In genomic region chr1:226662704-226663326, GRCh38 we compare ENCODE assay signal across 7 cellular contexts.
DNase-seq lines count a peak whose midpoint lies in the region; ATAC-seq and TF ChIP-seq lines count a peak whose summit lies in the region.

No MANE protein-coding gene starts in this region.

- H3K27me3 ChIP-seq in Peyer's patch: no peaks in the 10 kb centered on the region
- H3K27me3 ChIP-seq in prostate gland (replicated peaks; ENCODE audit: insufficient read depth): no peaks in the 10 kb centered on the region

- H3K4me1 ChIP-seq in Peyer's patch (peaks cover 0 to 83% (median 43%) of the 10 kb centered on the region in 4 donors), prostate gland (replicated peaks) (peaks cover 45% of the 10 kb centered on the region), urinary bladder (ENCODE audit: insufficient read depth) (no peaks in the 10 kb centered on the region)

- TF ChIP-seq CTCF in Peyer's patch (IDR thresholded peaks at IDR 0.05) (no peak), foreskin fibroblast (IDR thresholded peaks at IDR 0.05; ENCODE audit: low read depth, low read length) (no peak), prostate gland (IDR thresholded peaks at IDR 0.05) (no peak)

- H3K27me3 Mint-ChIP-seq in activated T-helper 2 cell treated with anti-CD3 and anti-CD28 coated beads, Interferon-gamma antibody, Interleukin-2, Interleukin-4, amounts not matched to agents 10 μg/mL and 5 μg/mL and 100 μg/mL, durations not matched to agents 14 hours and 24 hours and 36 hours (ENCODE audit: low read depth): no peaks in the 10 kb centered on the region

- H3K9me3 ChIP-seq in Peyer's patch: no peaks in the 10 kb centered on the region
- H3K9me3 ChIP-seq in prostate gland: no peaks in the 10 kb centered on the region

- H3K27ac ChIP-seq in Peyer's patch (peak overlapping the region in 3 of 4 donors; percentile 66 to 84 (median 82)), prostate gland (peak overlapping the region; percentile 62 to 74), urinary bladder (ENCODE audit: low read depth) (peak overlapping the region; percentile 79)

- H3K36me3 Mint-ChIP-seq in activated T-helper 2 cell treated with anti-CD3 and anti-CD28 coated beads, Interferon-gamma antibody, Interleukin-2, Interleukin-4, amounts not matched to agents 10 μg/mL and 5 μg/mL and 100 μg/mL, durations not matched to agents 14 hours and 24 hours and 36 hours (ENCODE audit: low read depth): peaks cover 34% of the 10 kb centered on the region

- no peaks in the 10 kb centered on the region for H3K9me3 Mint-ChIP-seq in activated T-helper 2 cell treated with anti-CD3 and anti-CD28 coated beads, Interferon-gamma antibody, Interleukin-2, Interleukin-4, amounts not matched to agents 10 μg/mL and 5 μg/mL and 100 μg/mL, durations not matched to agents 14 hours and 24 hours and 36 hours

- WGBS in prostate gland: 49% methylated on average over 13 of the region's 13 CpGs
- WGBS in urinary bladder: 7% methylated on average over 13 of the region's 13 CpGs

- H3K4me3 Mint-ChIP-seq in activated T-helper 2 cell treated with anti-CD3 and anti-CD28 coated beads, Interferon-gamma antibody, Interleukin-2, Interleukin-4, amounts not matched to agents 10 μg/mL and 5 μg/mL and 100 μg/mL, durations not matched to agents 14 hours and 24 hours and 36 hours (ENCODE audit: low read depth): peak overlapping the region; percentile 5

- H3K4me3 ChIP-seq in Peyer's patch (no peak overlapping the region), foreskin fibroblast (ENCODE audit: low read depth in 1 of 2, low read length in 2 of 2) (no peak overlapping the region), prostate gland (no peak overlapping the region), urinary bladder (ENCODE audit: low read depth, low read length) (no peak overlapping the region)

- H3K36me3 ChIP-seq in Peyer's patch: no peaks in the 10 kb centered on the region
- no peaks in the 10 kb centered on the region for H3K36me3 ChIP-seq in prostate gland
- H3K36me3 ChIP-seq in urinary bladder (ENCODE audit: insufficient read depth): no peaks in the 10 kb centered on the region

- peak; percentile 52 to 94 (median 89) for DNase-seq in Peyer's patch
- DNase-seq in activated T-helper 2 cell treated with anti-CD3 and anti-CD28 coated beads, Interferon-gamma antibody, Interleukin-2, Interleukin-4, amounts not matched to agents 10 μg/mL and 5 μg/mL and 100 μg/mL, durations not matched to agents 14 hours and 24 hours and 36 hours (ENCODE audit: low spot score): peak; percentile 80
- peak; percentile 96 to 97 for DNase-seq in foreskin fibroblast
- peak; percentile 47 for DNase-seq in prostate gland (ENCODE audit: low spot score)

- peaks cover 74% of the 10 kb centered on the region for H3K4me1 Mint-ChIP-seq in activated T-helper 2 cell treated with anti-CD3 and anti-CD28 coated beads, Interferon-gamma antibody, Interleukin-2, Interleukin-4, amounts not matched to agents 10 μg/mL and 5 μg/mL and 100 μg/mL, durations not matched to agents 14 hours and 24 hours and 36 hours (ENCODE audit: low read depth)

- peak overlapping the region; percentile 81 for H3K27ac Mint-ChIP-seq in activated T-helper 2 cell treated with anti-CD3 and anti-CD28 coated beads, Interferon-gamma antibody, Interleukin-2, Interleukin-4, amounts not matched to agents 10 μg/mL and 5 μg/mL and 100 μg/mL, durations not matched to agents 14 hours and 24 hours and 36 hours

- TF ChIP-seq POLR2A in Peyer's patch (IDR thresholded peaks at IDR 0.05) (peak in 1 of 2 donors; percentile 3), prostate gland (IDR thresholded peaks at IDR 0.05) (no peak)

- intact Hi-C loops in activated T-helper 2 cell treated with anti-CD3 and anti-CD28 coated beads, Interferon-gamma antibody, Interleukin-2, Interleukin-4, amounts not matched to agents 10 μg/mL and 5 μg/mL and 100 μg/mL, durations not matched to agents 14 hours and 24 hours and 36 hours (cut with micrococcal nuclease): loop anchor here (1.0 to 2.0 kb wide), 5 partner anchors 9 to 76 kb away; partner anchors contain the start of gene ITPKB
- intact Hi-C loops in prostate gland (cut with DNase I): loop anchor here (5.0 kb wide), 1 partner anchor 74 kb away; the partner anchor contains the start of gene ITPKB

- ATAC-seq in GM18868 (IDR thresholded peaks at IDR 0.05; ENCODE audit: unreplicated experiment): peak; percentile 93
- peak; percentile 96 for ATAC-seq in HG03045 (IDR thresholded peaks at IDR 0.05; ENCODE audit: unreplicated experiment)
